Comparison of ENCODE assay signal across 8 cellular contexts in genomic region chr20:3887870-3888614, GRCh38. TPM values are rescaled to one million over a fixed set of nuclear protein-coding genes. Genes with fewer than 3 reads are reported as not detected.
DNase-seq lines count a peak whose midpoint lies in the region; ATAC-seq, FAIRE-seq and TF ChIP-seq lines count a peak whose summit lies in the region.

No MANE protein-coding gene starts in this region.

- peaks cover 34% of the 10 kb centered on the region for H3K36me3 Mint-ChIP-seq in activated CD4-positive, alpha-beta memory T cell treated with anti-CD3 and anti-CD28 coated beads for 36 hours

- H3K27ac ChIP-seq in A549 (peak overlapping the region; percentile 96 to 97), rectal smooth muscle tissue (ENCODE audit: low read depth, low read length) (peak overlapping the region; percentile 89)

- H3K4me1 ChIP-seq in A549 (peaks cover 33% of the 10 kb centered on the region), rectal smooth muscle tissue (ENCODE audit: control insufficient read depth, insufficient read depth, low read length) (peaks cover 7% of the 10 kb centered on the region)

- H3K27me3 ChIP-seq in H7 (ENCODE audit: control insufficient read depth, insufficient read depth, low read length) = no peaks in the 10 kb centered on the region
- H3K27me3 ChIP-seq in rectal smooth muscle tissue (ENCODE audit: control insufficient read depth, insufficient read depth, low read length) = no peaks in the 10 kb centered on the region

- intact Hi-C loops in activated CD4-positive, alpha-beta memory T cell treated with anti-CD3 and anti-CD28 coated beads for 36 hours (cut with micrococcal nuclease) = loop anchor here (2.0 to 5.0 kb wide), 3 partner anchors 91 to 194 kb away; partner anchors contain the start of genes CDC25B and RNF24
- intact Hi-C loops in head of caudate nucleus (cut with DNase I) = loop anchor here (5.0 kb wide), 1 partner anchor 129 kb away; the partner anchor contains the start of gene RNF24

- POLR2A ChIA-PET in A549 (lab: Yijun Ruan, JAX) = interaction anchor here (0.6 kb wide), 1 partner anchor 120 kb away, joined by 3 read pairs; no protein-coding TSS in a partner anchor
- POLR2A ChIA-PET in activated CD4-positive, alpha-beta memory T cell treated with anti-CD3 and anti-CD28 coated beads for 36 hours (lab: Charles Lee) = interaction anchor here (0.6 to 1.4 kb wide), 5 partner anchors 10 to 102 kb away, joined by 3 to 6 read pairs (median 4); partner anchors contain the start of gene CDC25B

- peaks cover 33% of the 10 kb centered on the region for H3K4me1 Mint-ChIP-seq in activated CD4-positive, alpha-beta memory T cell treated with anti-CD3 and anti-CD28 coated beads for 36 hours (ENCODE audit: low read depth)

- no peak for FAIRE-seq in A549 (lab: Jason Lieb, UNC)

- H3K4me3 ChIP-seq in A549 (peak overlapping the region; percentile 79), H7 (ENCODE audit: insufficient read depth, low read depth, low read length) (peak overlapping the region; percentile 86), rectal smooth muscle tissue (ENCODE audit: low read length) (peak overlapping the region; percentile 87)

- peak overlapping the region; percentile 92 for H3K27ac Mint-ChIP-seq in activated CD4-positive, alpha-beta memory T cell treated with anti-CD3 and anti-CD28 coated beads for 36 hours

- peaks cover 1% of the 10 kb centered on the region; the same call in 1 of the 2 replicates for H3K36me3 ChIP-seq in H7 (replicated peaks; ENCODE audit: control insufficient read depth, insufficient read depth, low read length)
- no peaks in the 10 kb centered on the region for H3K36me3 ChIP-seq in rectal smooth muscle tissue (ENCODE audit: control insufficient read depth, insufficient read depth, low read length)

- WGBS in A549 (ENCODE audit: missing lambda C conversion rate) = 34% methylated on average over 16 of the region's 16 CpGs

- peak overlapping the region; percentile 89 for H3K4me2 ChIP-seq in A549

- no peak for TF ChIP-seq EP300 in A549 (IDR thresholded peaks at IDR 0.05)

- ATAC-seq in A549 = peak in 1 of 2 experiments; percentile 39; a peak in 3 of 6 replicates
- ATAC-seq in GM21737 (IDR thresholded peaks at IDR 0.05; ENCODE audit: unreplicated experiment) = no peak

- H3K27me3 Mint-ChIP-seq in activated CD4-positive, alpha-beta memory T cell treated with anti-CD3 and anti-CD28 coated beads for 36 hours = no peaks in the 10 kb centered on the region

- TF ChIP-seq CTCF in A549 (IDR thresholded peaks at IDR 0.05) = no peak

- TF ChIP-seq RAD21 in A549 (conservative IDR thresholded peaks at IDR 0.05 in 1 of 2, IDR thresholded peaks at IDR 0.05 in 1 of 2) = no peak

- no peak for TF ChIP-seq POLR2A in A549 (IDR thresholded peaks at IDR 0.05; ENCODE audit: low read length)

- no peaks in the 10 kb centered on the region for H3K9me3 ChIP-seq in A549

- H3K9me3 Mint-ChIP-seq in activated CD4-positive, alpha-beta memory T cell treated with anti-CD3 and anti-CD28 coated beads for 36 hours = no peaks in the 10 kb centered on the region

- peak in 1 of 2 experiments; percentile 42 for DNase-seq in A549 (ENCODE audit: low read depth in 1 of 2, low spot score in 1 of 2)
- DNase-seq in H7 = peak; percentile 35
- no peak for DNase-seq in activated CD4-positive, alpha-beta memory T cell treated with anti-CD3 and anti-CD28 coated beads for 36 hours
- DNase-seq in head of caudate nucleus = peak in 23 of 42 donors; percentile 8 to 64 (median 35)
- DNase-seq in Ammon's horn (ENCODE audit: low spot score) = no peak
- no peak for DNase-seq in DMS79 (lab: John Stamatoyannopoulos, UW)

- CTCF ChIA-PET in A549 (lab: Yijun Ruan, JAX) = interaction anchor here (0.8 to 1.9 kb wide), 13 partner anchors 10 to 211 kb away, joined by 3 to 9 read pairs (median 4); partner anchors contain the start of gene AP5S1
- CTCF ChIA-PET in activated CD4-positive, alpha-beta memory T cell treated with anti-CD3 and anti-CD28 coated beads for 36 hours (lab: Charles Lee) = interaction anchor here (0.6 to 1.8 kb wide), 7 partner anchors 10 to 197 kb away, joined by 3 to 8 read pairs (median 3); no protein-coding TSS in a partner anchor

- peak overlapping the region; percentile 91 for H3K4me3 Mint-ChIP-seq in activated CD4-positive, alpha-beta memory T cell treated with anti-CD3 and anti-CD28 coated beads for 36 hours

- peak overlapping the region; percentile 25 for H3K9ac ChIP-seq in rectal smooth muscle tissue (ENCODE audit: low read length)

TF ChIP-seq in A549, 52 proteins besides CTCF, POLR2A, EP300 and RAD21:
- peak in 1 of 2 experiments; percentile 27; a peak in 2 of 4 replicates for TF ChIP-seq CEBPB (IDR thresholded peaks at IDR 0.05)
- no peak; the same call in 2 of the 3 replicates for TF ChIP-seq BCL3 (IDR thresholded peaks at IDR 0.05)

RNA-seq across cellular contexts. Expression of gene PANK2, which starts 1.1 kb away (rescaled TPM):
- polyA plus RNA-seq in A549 (2011; rRNA removed) (39.3 and 45.9 TPM in 2 replicates), A549 (2017; fragmentation: RNase III; extraction: RNeasy Plus Mini Kit Qiagen cat#74134 plus additional on column Dnase treatment) (40.3 to 44.6 TPM (median 43.8 TPM) in 3 replicates)
- polyA plus RNA-seq in A549 (2012; cell fraction: cytosol; rRNA removed) = 22.6 and 24.5 TPM in 2 replicates
- 28.4 and 38.2 TPM in 2 replicates for polyA plus RNA-seq in A549 (2012; cell fraction: nucleus; rRNA removed)
- polyA minus RNA-seq in A549 (2011; rRNA and poly(A)+ RNA removed) = 35.8 and 40.1 TPM in 2 replicates
- total RNA-seq in H7 (2014; rRNA removed; shearing (Covaris generic)) = 46.8 and 61.5 TPM in 2 replicates
- 10 to 100 TPM; 49.3 to 52.5 TPM for total RNA-seq in activated CD4-positive, alpha-beta memory T cell treated with anti-CD3 and anti-CD28 coated beads for 36 hours

RNA-seq across cellular contexts. Expression of gene MAVS, which starts 41.4 kb away (rescaled TPM):
- polyA plus RNA-seq in A549 (2011; rRNA removed) (18.9 and 25.7 TPM in 2 replicates), A549 (2017; fragmentation: RNase III; extraction: RNeasy Plus Mini Kit Qiagen cat#74134 plus additional on column Dnase treatment) (28.4 to 31.0 TPM (median 29.1 TPM) in 3 replicates)
- 11.0 and 15.5 TPM in 2 replicates for polyA plus RNA-seq in A549 (2012; cell fraction: cytosol; rRNA removed)
- 27.5 and 30.4 TPM in 2 replicates for polyA plus RNA-seq in A549 (2012; cell fraction: nucleus; rRNA removed)
- polyA minus RNA-seq in A549 (2011; rRNA and poly(A)+ RNA removed) = 45.7 and 47.5 TPM in 2 replicates
- 10.6 and 11.9 TPM in 2 replicates for total RNA-seq in H7 (2014; rRNA removed; shearing (Covaris generic))
- total RNA-seq in activated CD4-positive, alpha-beta memory T cell treated with anti-CD3 and anti-CD28 coated beads for 36 hours = 10 to 100 TPM; 22.2 to 24.2 TPM

Comparison
In these comparisons a context has a peak if more than half of its experiments do, and no peak if none do; other contexts are left out.
1. DNase-seq: peak in H7 (single experiment) and head of caudate nucleus (23 of 42); none in activated CD4-positive, alpha-beta memory T cell treated with anti-CD3 and anti-CD28 coated beads for 36 hours (single experiment), Ammon's horn (single experiment) and DMS79 (single experiment).
2. Peak in every context shown above with its lines, with median percentiles within 50 percentile points of each other: H3K4me3 ChIP-seq.